In the genomic region with DNA sequence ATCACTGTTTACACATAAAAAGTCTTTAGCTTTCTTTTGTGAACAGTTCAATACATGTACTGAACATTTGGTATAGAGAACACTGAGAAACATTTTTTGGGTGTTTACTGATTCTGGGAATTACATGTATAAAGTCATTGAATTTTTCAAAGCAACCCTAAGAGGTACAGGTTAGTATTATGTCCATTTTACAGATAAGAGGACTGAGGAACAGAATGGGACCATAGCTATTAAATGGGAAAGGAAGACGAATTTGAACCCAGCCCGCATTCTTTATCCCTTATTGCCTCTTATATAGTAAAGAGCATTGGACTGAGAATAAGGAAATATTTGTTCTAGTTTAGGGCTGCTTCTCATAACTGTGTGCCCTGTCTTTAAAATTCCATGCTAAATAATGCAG, we compare ENCODE assay signal across 8 cellular contexts. TPM values are rescaled to one million over a fixed set of nuclear protein-coding genes. Genes with fewer than 3 reads are reported as not detected.
DNase-seq lines count a peak whose midpoint lies in the region; ATAC-seq, FAIRE-seq and TF ChIP-seq lines count a peak whose summit lies in the region.

No MANE protein-coding gene starts in this region.

- DNase-seq in A549 (ENCODE audit: low read depth in 1 of 2, low spot score in 1 of 2): no peak
- DNase-seq in HCT116 (ENCODE audit: low read depth, low spot score): no peak
- no peak for DNase-seq in astrocyte of the spinal cord (ENCODE audit: low read depth, low spot score)
- no peak for DNase-seq in stimulated activated CD4-positive, alpha-beta T cell treated with anti-CD3 and anti-CD28 coated beads, Interleukin-12 subunit alpha, Interleukin-12 subunit beta, amount 100 ng/mL, for 4 hours
- DNase-seq in HK-2 (ENCODE audit: unreplicated experiment): no peak
- DNase-seq in SHP77 (lab: John Stamatoyannopoulos, UW): no peak

- no peak for TF ChIP-seq CTCF in A549 (IDR thresholded peaks at IDR 0.05)
- TF ChIP-seq CTCF in HCT116 (IDR thresholded peaks at IDR 0.05 in 2 of 3, conservative IDR thresholded peaks at IDR 0.05 in 1 of 3; ENCODE audit: borderline replicate concordance in 1 of 3, insufficient read depth in 1 of 3, low read depth in 2 of 3, low read length in 2 of 3): no peak
- TF ChIP-seq CTCF in astrocyte of the spinal cord (IDR thresholded peaks at IDR 0.05; ENCODE audit: low read depth, low read length): no peak

- H3K4me3 ChIP-seq in A549 (peak overlapping the region; percentile 58), HCT116 (replicated peaks in 1 of 2; ENCODE audit: low read depth in 1 of 2, low read length in 2 of 2) (peak overlapping the region; percentile 98 to 99), astrocyte of the spinal cord (ENCODE audit: low read depth, low read length) (peak overlapping the region; percentile 67), mucosa of rectum (ENCODE audit: low read length in 2 of 2) (peak overlapping the region; percentile 89 to 92)

- H3K4me1 ChIP-seq in A549 (peaks cover 30% of the 10 kb centered on the region), HCT116 (ENCODE audit: control insufficient read depth in 1 of 2, insufficient read depth in 2 of 2, low read length in 2 of 2) (peaks cover 7 to 22% of the 10 kb centered on the region in 2 experiments), mucosa of rectum (ENCODE audit: control insufficient read depth in 2 of 2, insufficient read depth in 2 of 2, low read length in 2 of 2) (peaks cover 12 to 21% of the 10 kb centered on the region in 2 donors)

- H3K9ac ChIP-seq in HCT116 (ENCODE audit: low read length) (peak overlapping the region; percentile 64), mucosa of rectum (ENCODE audit: low read depth in 1 of 2, low read length in 2 of 2) (peak overlapping the region in 1 of 2 donors; percentile 66)

- no peak for TF ChIP-seq EP300 in A549 (IDR thresholded peaks at IDR 0.05)

- H3K36me3 ChIP-seq in HCT116 (ENCODE audit: control insufficient read depth in 1 of 2, insufficient read depth in 2 of 2, low read length in 2 of 2) (peaks cover 20 to 25% of the 10 kb centered on the region in 2 experiments), mucosa of rectum (ENCODE audit: control insufficient read depth in 2 of 2, insufficient read depth in 2 of 2, low read length in 2 of 2) (peaks cover 13 to 18% of the 10 kb centered on the region in 2 donors)

- intact Hi-C loops in HCT116 (cut with micrococcal nuclease): loop anchor here (2.0 to 5.0 kb wide), 2 partner anchors 34 to 114 kb away; a partner anchor contains a TSS

- BruUV-seq in HCT116 (replicated peaks; lab: Mats Ljungman, UMichigan): no TSS peak

- TF ChIP-seq POLR2A in A549 (IDR thresholded peaks at IDR 0.05; ENCODE audit: low read length): no peak
- TF ChIP-seq POLR2A in HCT116 (IDR thresholded peaks at IDR 0.05; ENCODE audit: borderline replicate concordance, extremely low read depth, insufficient read depth, insufficient read length): no peak

- POLR2A ChIA-PET in A549 (lab: Yijun Ruan, JAX): interaction anchor here (1.0 to 1.6 kb wide), 7 partner anchors 8 to 34 kb away, joined by 3 to 10 read pairs (median 4); no protein-coding TSS in a partner anchor
- POLR2A ChIA-PET in HCT116 (lab: Charles Lee): interaction anchor here (0.6 to 1.5 kb wide), 5 partner anchors 8 to 35 kb away, joined by 3 to 16 read pairs (median 4); no protein-coding TSS in a partner anchor

- peak overlapping the region; percentile 68 to 86; a peak in 4 of 6 replicates for H3K27ac ChIP-seq in A549
- no peak overlapping the region for H3K27ac ChIP-seq in HCT116 (ENCODE audit: low read depth, low read length)
- H3K27ac ChIP-seq in mucosa of rectum (ENCODE audit: low read depth in 2 of 2, low read length in 2 of 2): no peak overlapping the region

- in situ Hi-C loops in astrocyte of the spinal cord (cut with HindIII; ENCODE audit: low sequenced_read_pairs): no loop called here

- no peaks in the 10 kb centered on the region for H3K9me3 ChIP-seq in A549
- no peaks in the 10 kb centered on the region for H3K9me3 ChIP-seq in HCT116 (ENCODE audit: control insufficient read depth in 1 of 2, insufficient read depth in 1 of 2, low read depth in 1 of 2, low read length in 2 of 2)
- H3K9me3 ChIP-seq in mucosa of rectum (ENCODE audit: control insufficient read depth in 2 of 2, low read length in 2 of 2): no peaks in the 10 kb centered on the region

- H3K9me2 ChIP-seq in HCT116 (ENCODE audit: insufficient read depth): no peaks in the 10 kb centered on the region

- TF ChIP-seq RAD21 in A549 (conservative IDR thresholded peaks at IDR 0.05 in 1 of 2, IDR thresholded peaks at IDR 0.05 in 1 of 2) (no peak), HCT116 (IDR thresholded peaks at IDR 0.05; ENCODE audit: low read depth) (no peak)

- WGBS in A549 (ENCODE audit: missing lambda C conversion rate): 84% methylated on average over 2 of the region's 2 CpGs

- H3K27me3 ChIP-seq in HCT116 (ENCODE audit: insufficient read depth, low read length) (no peaks in the 10 kb centered on the region), mucosa of rectum (ENCODE audit: control insufficient read depth in 2 of 2, insufficient read depth in 2 of 2, low read length in 2 of 2) (no peaks in the 10 kb centered on the region)

- RAD21 ChIA-PET in HCT116 (lab: Charles Lee; ENCODE audit: low non-redundant PET in 1 of 2, low total read pairs in 2 of 2, uncharacterized antibody in 2 of 2, unreplicated experiment in 2 of 2): no interaction called here

- H4K20me1 ChIP-seq in HCT116 (ENCODE audit: insufficient read depth): peaks cover 8% of the 10 kb centered on the region; the same call in 1 of the 2 replicates

- CTCF ChIA-PET in A549 (lab: Yijun Ruan, JAX): interaction anchor here (1.2 to 1.8 kb wide), 4 partner anchors 19 to 132 kb away, joined by 3 to 10 read pairs (median 6); no protein-coding TSS in a partner anchor
- CTCF ChIA-PET in HCT116 (lab: Charles Lee): no interaction called here

- H2AFZ ChIP-seq in HCT116 (ENCODE audit: low read depth, low read length, poor library complexity, severe bottlenecking): peak overlapping the region; percentile 49

- peak overlapping the region; percentile 61 for H3K4me2 ChIP-seq in A549
- H3K4me2 ChIP-seq in HCT116 (ENCODE audit: low read length): peak overlapping the region; percentile 96

- ATAC-seq in A549 (no peak), HCT116 (no peak), HG03439 (IDR thresholded peaks at IDR 0.05; ENCODE audit: unreplicated experiment) (no peak)

- H3K79me2 ChIP-seq in HCT116 (ENCODE audit: insufficient read depth, low read length): peaks cover 41% of the 10 kb centered on the region

- FAIRE-seq in A549 (lab: Jason Lieb, UNC): no peak

TF ChIP-seq in A549, 52 proteins besides CTCF, POLR2A, EP300 and RAD21:
- TF ChIP-seq KDM1A (IDR thresholded peaks at IDR 0.05; ENCODE audit: low read depth): peak; percentile 8; the same call in 1 of the 2 replicates
- TF ChIP-seq, protein P1, sequence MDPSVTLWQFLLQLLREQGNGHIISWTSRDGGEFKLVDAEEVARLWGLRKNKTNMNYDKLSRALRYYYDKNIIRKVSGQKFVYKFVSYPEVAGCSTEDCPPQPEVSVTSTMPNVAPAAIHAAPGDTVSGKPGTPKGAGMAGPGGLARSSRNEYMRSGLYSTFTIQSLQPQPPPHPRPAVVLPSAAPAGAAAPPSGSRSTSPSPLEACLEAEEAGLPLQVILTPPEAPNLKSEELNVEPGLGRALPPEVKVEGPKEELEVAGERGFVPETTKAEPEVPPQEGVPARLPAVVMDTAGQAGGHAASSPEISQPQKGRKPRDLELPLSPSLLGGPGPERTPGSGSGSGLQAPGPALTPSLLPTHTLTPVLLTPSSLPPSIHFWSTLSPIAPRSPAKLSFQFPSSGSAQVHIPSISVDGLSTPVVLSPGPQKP (IDR thresholded peaks at IDR 0.05; ENCODE audit: low read depth, low read length): no peak

TF ChIP-seq in HCT116, 20 proteins besides CTCF, POLR2A, EP300 and RAD21 (continues in another document):
- no peak for TF ChIP-seq TCF7L2 (IDR thresholded peaks at IDR 0.05; ENCODE audit: borderline replicate concordance, extremely low read depth, insufficient read depth, insufficient read length)
- TF ChIP-seq, protein P2, sequence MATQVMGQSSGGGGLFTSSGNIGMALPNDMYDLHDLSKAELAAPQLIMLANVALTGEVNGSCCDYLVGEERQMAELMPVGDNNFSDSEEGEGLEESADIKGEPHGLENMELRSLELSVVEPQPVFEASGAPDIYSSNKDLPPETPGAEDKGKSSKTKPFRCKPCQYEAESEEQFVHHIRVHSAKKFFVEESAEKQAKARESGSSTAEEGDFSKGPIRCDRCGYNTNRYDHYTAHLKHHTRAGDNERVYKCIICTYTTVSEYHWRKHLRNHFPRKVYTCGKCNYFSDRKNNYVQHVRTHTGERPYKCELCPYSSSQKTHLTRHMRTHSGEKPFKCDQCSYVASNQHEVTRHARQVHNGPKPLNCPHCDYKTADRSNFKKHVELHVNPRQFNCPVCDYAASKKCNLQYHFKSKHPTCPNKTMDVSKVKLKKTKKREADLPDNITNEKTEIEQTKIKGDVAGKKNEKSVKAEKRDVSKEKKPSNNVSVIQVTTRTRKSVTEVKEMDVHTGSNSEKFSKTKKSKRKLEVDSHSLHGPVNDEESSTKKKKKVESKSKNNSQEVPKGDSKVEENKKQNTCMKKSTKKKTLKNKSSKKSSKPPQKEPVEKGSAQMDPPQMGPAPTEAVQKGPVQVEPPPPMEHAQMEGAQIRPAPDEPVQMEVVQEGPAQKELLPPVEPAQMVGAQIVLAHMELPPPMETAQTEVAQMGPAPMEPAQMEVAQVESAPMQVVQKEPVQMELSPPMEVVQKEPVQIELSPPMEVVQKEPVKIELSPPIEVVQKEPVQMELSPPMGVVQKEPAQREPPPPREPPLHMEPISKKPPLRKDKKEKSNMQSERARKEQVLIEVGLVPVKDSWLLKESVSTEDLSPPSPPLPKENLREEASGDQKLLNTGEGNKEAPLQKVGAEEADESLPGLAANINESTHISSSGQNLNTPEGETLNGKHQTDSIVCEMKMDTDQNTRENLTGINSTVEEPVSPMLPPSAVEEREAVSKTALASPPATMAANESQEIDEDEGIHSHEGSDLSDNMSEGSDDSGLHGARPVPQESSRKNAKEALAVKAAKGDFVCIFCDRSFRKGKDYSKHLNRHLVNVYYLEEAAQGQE (IDR thresholded peaks at IDR 0.05; ENCODE audit: low read depth): no peak

RNA-seq across cellular contexts. Expression of a gene that starts 0.9 kb away (rescaled TPM):
- 59.4 and 62.8 TPM in 2 replicates for polyA plus RNA-seq in A549 (2011; rRNA removed)
- 38.6 and 39.2 TPM in 2 replicates for polyA plus RNA-seq in A549 (2012; cell fraction: cytosol; rRNA removed)
- 35.2 and 40.2 TPM in 2 replicates for polyA plus RNA-seq in A549 (2012; cell fraction: nucleus; rRNA removed)
- 30.2 to 31.4 TPM (median 30.3 TPM) in 3 replicates for polyA plus RNA-seq in A549 (2017; fragmentation: RNase III; extraction: RNeasy Plus Mini Kit Qiagen cat#74134 plus additional on column Dnase treatment)
- polyA minus RNA-seq in A549 (2011; rRNA and poly(A)+ RNA removed): 93.9 and 98.2 TPM in 2 replicates
- total RNA-seq in HCT116 (2021; ENCODE audit: unreplicated experiment): 41.6 TPM
- polyA plus RNA-seq in HCT116 (2012): 24.2 and 27.4 TPM in 2 replicates

RNA-seq across cellular contexts. Expression of a gene that starts 33.6 kb away (rescaled TPM):
- polyA plus RNA-seq in A549 (2011; rRNA removed) (54.5 and 56.2 TPM in 2 replicates), A549 (2017; fragmentation: RNase III; extraction: RNeasy Plus Mini Kit Qiagen cat#74134 plus additional on column Dnase treatment) (12.9 to 13.0 TPM (median 13.0 TPM) in 3 replicates)
- polyA plus RNA-seq in A549 (2012; cell fraction: cytosol; rRNA removed): 4.4 and 5.3 TPM in 2 replicates
- polyA plus RNA-seq in A549 (2012; cell fraction: nucleus; rRNA removed): 7.4 and 12.6 TPM in 2 replicates
- 69.4 and 76.3 TPM in 2 replicates for polyA minus RNA-seq in A549 (2011; rRNA and poly(A)+ RNA removed)
- total RNA-seq in HCT116 (2021; ENCODE audit: unreplicated experiment): 69.4 TPM
- polyA plus RNA-seq in HCT116 (2012): 23.8 and 25.7 TPM in 2 replicates

Comparison
In these comparisons a context has a peak if more than half of its experiments do, and no peak if none do; other contexts are left out.
1. H3K27ac ChIP-seq: peak in A549 (2 of 2); none in HCT116 (single experiment) and mucosa of rectum (0 of 2).
2. Peak in every context shown above with its lines, with median percentiles within 50 percentile points of each other: H3K4me3 ChIP-seq.